ENCODE assay signal across 11 cellular contexts in genomic region chr19:19487077-19488040, GRCh38. TPM values are rescaled to one million over a fixed set of nuclear protein-coding genes. Genes with fewer than 3 reads are reported as not detected.
A peak's percentile ranks its signal among the peaks of the same experiment; 100 is the strongest.
DNase-seq lines count a peak whose midpoint lies in the region; ATAC-seq and TF ChIP-seq lines count a peak whose summit lies in the region.
"Had no signal": no experiment of that assay in that cellular context is flagged by ENCODE, and none has a peak within 500 bp of the region (broad histone marks: within the 10 kb centered on the region; RNA-seq: fewer than 3 reads in every experiment).

No MANE protein-coding gene starts in this region.

- DNase-seq in activated naive CD4-positive, alpha-beta T cell treated with anti-CD3 and anti-CD28 coated beads, Interleukin-2, amount 10 ng/mL, durations not matched to agents 7 days and 5 days: no peak
- no peak for DNase-seq in activated naive CD4-positive, alpha-beta T cell treated with Interleukin-2 at 50 U/mL for 16 hours
- no peak for DNase-seq in activated T-helper 1 cell treated with anti-CD3 and anti-CD28 coated beads, Interleukin-12 subunit alpha, Interleukin-12 subunit beta, Interleukin-2, Interleukin-4 antibody, amounts not matched to agents 30 ng/mL and 10 ng/mL and 1 ng/mL, durations not matched to agents 14 hours and 24 hours and 36 hours (ENCODE audit: low spot score)
- no peak for DNase-seq in lower lobe of right lung
- no peak for DNase-seq in type B pancreatic cell (ENCODE audit: extremely low spot score, unreplicated experiment)
- no peak for DNase-seq in COLO668 (lab: John Stamatoyannopoulos, UW; ENCODE audit: unreplicated experiment)
- no peak for DNase-seq in effector CD4-positive, alpha-beta T cell
- DNase-seq: activated CD4-positive, alpha-beta T cell treated with anti-CD3 and anti-CD28 coated beads for 1 hour; COR-L47; NK-92 treated with Interleukin-12 subunit alpha and Interleukin-12 subunit beta, amount 100 ng/mL, for 24 hours had no signal

- no peaks in the 10 kb centered on the region for H3K27me3 ChIP-seq in lower lobe of right lung (ENCODE audit: low read depth)

- H3K36me3 ChIP-seq in lower lobe of right lung: peaks cover 30% of the 10 kb centered on the region

- CTCF ChIA-PET in activated naive CD4-positive, alpha-beta T cell treated with anti-CD3 and anti-CD28 coated beads, Interleukin-2, amount 10 ng/mL, durations not matched to agents 7 days and 5 days (lab: Charles Lee): interaction anchor here (4.5 kb wide), 1 partner anchor 122 kb away, joined by 89 read pairs; no protein-coding TSS in a partner anchor

- TF ChIP-seq CTCF in lower lobe of right lung (IDR thresholded peaks at IDR 0.05): no peak
- no peak for TF ChIP-seq CTCF in type B pancreatic cell (conservative IDR thresholded peaks at IDR 0.05)

- no peaks in the 10 kb centered on the region for H3K9me3 ChIP-seq in lower lobe of right lung

- intact Hi-C loops in activated T-helper 1 cell treated with anti-CD3 and anti-CD28 coated beads, Interleukin-12 subunit alpha, Interleukin-12 subunit beta, Interleukin-2, Interleukin-4 antibody, amounts not matched to agents 30 ng/mL and 10 ng/mL and 1 ng/mL, durations not matched to agents 14 hours and 24 hours and 36 hours (cut with micrococcal nuclease): no loop called here
- intact Hi-C loops in lower lobe of right lung (cut with DNase I): no loop called here

- peaks cover 25% of the 10 kb centered on the region for H3K36me3 Mint-ChIP-seq in activated naive CD4-positive, alpha-beta T cell treated with anti-CD3 and anti-CD28 coated beads, Interleukin-2, amount 10 ng/mL, durations not matched to agents 7 days and 5 days
- peaks cover 7% of the 10 kb centered on the region for H3K36me3 Mint-ChIP-seq in activated T-helper 1 cell treated with anti-CD3 and anti-CD28 coated beads, Interleukin-12 subunit alpha, Interleukin-12 subunit beta, Interleukin-2, Interleukin-4 antibody, amounts not matched to agents 30 ng/mL and 10 ng/mL and 1 ng/mL, durations not matched to agents 14 hours and 24 hours and 36 hours (ENCODE audit: low read depth)
- peaks cover 4% of the 10 kb centered on the region for H3K36me3 Mint-ChIP-seq in type B pancreatic cell

- peak overlapping the region; percentile 99 for H3K27ac Mint-ChIP-seq in activated naive CD4-positive, alpha-beta T cell treated with anti-CD3 and anti-CD28 coated beads, Interleukin-2, amount 10 ng/mL, durations not matched to agents 7 days and 5 days
- H3K27ac Mint-ChIP-seq in activated T-helper 1 cell treated with anti-CD3 and anti-CD28 coated beads, Interleukin-12 subunit alpha, Interleukin-12 subunit beta, Interleukin-2, Interleukin-4 antibody, amounts not matched to agents 30 ng/mL and 10 ng/mL and 1 ng/mL, durations not matched to agents 14 hours and 24 hours and 36 hours: peak overlapping the region; percentile 99
- H3K27ac Mint-ChIP-seq in type B pancreatic cell: peak overlapping the region; percentile 94

- H3K9me3 Mint-ChIP-seq in activated naive CD4-positive, alpha-beta T cell treated with anti-CD3 and anti-CD28 coated beads, Interleukin-2, amount 10 ng/mL, durations not matched to agents 7 days and 5 days: no peaks in the 10 kb centered on the region
- H3K9me3 Mint-ChIP-seq in activated T-helper 1 cell treated with anti-CD3 and anti-CD28 coated beads, Interleukin-12 subunit alpha, Interleukin-12 subunit beta, Interleukin-2, Interleukin-4 antibody, amounts not matched to agents 30 ng/mL and 10 ng/mL and 1 ng/mL, durations not matched to agents 14 hours and 24 hours and 36 hours: no peaks in the 10 kb centered on the region
- no peaks in the 10 kb centered on the region for H3K9me3 Mint-ChIP-seq in type B pancreatic cell

- peaks cover 55% of the 10 kb centered on the region for H3K4me1 ChIP-seq in lower lobe of right lung

- H3K4me3 ChIP-seq in lower lobe of right lung: no peak overlapping the region

- H3K4me1 Mint-ChIP-seq in activated naive CD4-positive, alpha-beta T cell treated with anti-CD3 and anti-CD28 coated beads, Interleukin-2, amount 10 ng/mL, durations not matched to agents 7 days and 5 days: peaks cover 55% of the 10 kb centered on the region
- H3K4me1 Mint-ChIP-seq in activated T-helper 1 cell treated with anti-CD3 and anti-CD28 coated beads, Interleukin-12 subunit alpha, Interleukin-12 subunit beta, Interleukin-2, Interleukin-4 antibody, amounts not matched to agents 30 ng/mL and 10 ng/mL and 1 ng/mL, durations not matched to agents 14 hours and 24 hours and 36 hours (ENCODE audit: low read depth): peaks cover 39% of the 10 kb centered on the region
- peaks cover 64% of the 10 kb centered on the region for H3K4me1 Mint-ChIP-seq in type B pancreatic cell (ENCODE audit: unreplicated experiment)

- ATAC-seq in lower lobe of right lung (peak; percentile 3 to 6), GM18870 (IDR thresholded peaks at IDR 0.05; ENCODE audit: unreplicated experiment) (no peak)

- peak overlapping the region; percentile 86 for H3K27ac ChIP-seq in lower lobe of right lung

- no peaks in the 10 kb centered on the region for H3K27me3 Mint-ChIP-seq in activated naive CD4-positive, alpha-beta T cell treated with anti-CD3 and anti-CD28 coated beads, Interleukin-2, amount 10 ng/mL, durations not matched to agents 7 days and 5 days
- no peaks in the 10 kb centered on the region for H3K27me3 Mint-ChIP-seq in activated T-helper 1 cell treated with anti-CD3 and anti-CD28 coated beads, Interleukin-12 subunit alpha, Interleukin-12 subunit beta, Interleukin-2, Interleukin-4 antibody, amounts not matched to agents 30 ng/mL and 10 ng/mL and 1 ng/mL, durations not matched to agents 14 hours and 24 hours and 36 hours (ENCODE audit: insufficient read depth)
- H3K27me3 Mint-ChIP-seq in type B pancreatic cell: no peaks in the 10 kb centered on the region

- H3K4me3 Mint-ChIP-seq in activated naive CD4-positive, alpha-beta T cell treated with anti-CD3 and anti-CD28 coated beads, Interleukin-2, amount 10 ng/mL, durations not matched to agents 7 days and 5 days: peak overlapping the region; percentile 18
- peak overlapping the region; percentile 50 for H3K4me3 Mint-ChIP-seq in activated T-helper 1 cell treated with anti-CD3 and anti-CD28 coated beads, Interleukin-12 subunit alpha, Interleukin-12 subunit beta, Interleukin-2, Interleukin-4 antibody, amounts not matched to agents 30 ng/mL and 10 ng/mL and 1 ng/mL, durations not matched to agents 14 hours and 24 hours and 36 hours
- H3K4me3 Mint-ChIP-seq in type B pancreatic cell: no peak overlapping the region

RNA-seq across cellular contexts. Expression of gene TSSK6, which starts 28.0 kb away (rescaled TPM):
- 3.0 and 4.1 TPM in 2 replicates for total RNA-seq in activated T-helper 1 cell treated with anti-CD3 and anti-CD28 coated beads, Interleukin-12 subunit alpha, Interleukin-12 subunit beta, Interleukin-2, Interleukin-4 antibody, amounts not matched to agents 30 ng/mL and 10 ng/mL and 1 ng/mL, durations not matched to agents 14 hours and 24 hours and 36 hours
- total RNA-seq in lower lobe of right lung: 2.9 TPM
- 1.5 and 2.3 TPM in 2 replicates for total RNA-seq in type B pancreatic cell (ENCODE audit: low replicate concordance)

RNA-seq across cellular contexts. Expression of gene NDUFA13, which starts 28.7 kb away (rescaled TPM):
- 408 and 410 TPM in 2 replicates for total RNA-seq in activated T-helper 1 cell treated with anti-CD3 and anti-CD28 coated beads, Interleukin-12 subunit alpha, Interleukin-12 subunit beta, Interleukin-2, Interleukin-4 antibody, amounts not matched to agents 30 ng/mL and 10 ng/mL and 1 ng/mL, durations not matched to agents 14 hours and 24 hours and 36 hours
- total RNA-seq in lower lobe of right lung (218 TPM), type B pancreatic cell (ENCODE audit: low replicate concordance) (396 and 419 TPM in 2 replicates)

RNA-seq across cellular contexts. Expression of gene YJEFN3, which starts 41.4 kb away (rescaled TPM):
- 13.6 and 15.0 TPM in 2 replicates for total RNA-seq in activated T-helper 1 cell treated with anti-CD3 and anti-CD28 coated beads, Interleukin-12 subunit alpha, Interleukin-12 subunit beta, Interleukin-2, Interleukin-4 antibody, amounts not matched to agents 30 ng/mL and 10 ng/mL and 1 ng/mL, durations not matched to agents 14 hours and 24 hours and 36 hours
- 6.6 TPM for total RNA-seq in lower lobe of right lung
- total RNA-seq in type B pancreatic cell (ENCODE audit: low replicate concordance): 12.2 and 23.2 TPM in 2 replicates

RNA-seq across cellular contexts. Expression of gene CILP2, which starts 50.7 kb away (rescaled TPM):
- total RNA-seq in activated T-helper 1 cell treated with anti-CD3 and anti-CD28 coated beads, Interleukin-12 subunit alpha, Interleukin-12 subunit beta, Interleukin-2, Interleukin-4 antibody, amounts not matched to agents 30 ng/mL and 10 ng/mL and 1 ng/mL, durations not matched to agents 14 hours and 24 hours and 36 hours: 0.26 and 0.29 TPM in 2 replicates
- total RNA-seq in lower lobe of right lung (0.12 TPM), type B pancreatic cell (ENCODE audit: low replicate concordance) (0.74 and 3.2 TPM in 2 replicates)
